Comparison of ENCODE assay signal across 7 cellular contexts in the genomic region with DNA sequence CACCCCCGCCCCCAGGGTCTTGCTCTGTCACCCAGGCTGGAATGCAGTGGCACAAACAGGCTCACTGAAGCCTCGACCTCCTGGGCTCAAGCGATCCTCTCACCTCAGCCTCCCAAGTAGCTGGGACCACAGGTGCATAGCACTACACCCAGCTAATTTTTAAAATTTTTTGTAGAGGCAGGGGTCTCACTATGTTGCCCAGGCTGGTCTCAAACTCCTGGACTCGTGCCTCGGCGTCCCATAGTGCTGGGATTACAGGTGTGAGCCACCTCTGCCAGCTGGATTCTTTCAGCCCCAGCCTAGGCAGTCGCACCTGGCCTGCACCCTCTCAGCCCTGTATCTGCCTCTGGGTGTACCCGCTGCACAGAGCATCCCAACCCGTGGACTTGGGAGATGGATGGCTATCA.
DNase-seq lines count a peak whose midpoint lies in the region; ATAC-seq and TF ChIP-seq lines count a peak whose summit lies in the region.
"Not testable (repeated sequence)": the region's sequence is repeated elsewhere in the genome, so short reads cannot be mapped to it uniquely, and the experiment has no call there.

No MANE protein-coding gene starts in this region.

- dilution Hi-C loops in IMR-90 (cut with HindIII; ENCODE audit: low sequenced_read_pairs, unreplicated experiment): not testable (repeated sequence)

- not testable (repeated sequence) for H3K36me3 Mint-ChIP-seq in mesothelial cell of epicardium; osteocyte (ENCODE audit: unreplicated experiment)

- not testable (repeated sequence) for H3K23ac ChIP-seq in IMR-90 (ENCODE audit: low read depth, low read length)

- H2BK5ac ChIP-seq in IMR-90 (ENCODE audit: low read depth, low read length, poor library complexity, severe bottlenecking): not testable (repeated sequence)

- peak overlapping the region; percentile 8; the same call in 1 of the 2 replicates for H4K91ac ChIP-seq in IMR-90 (ENCODE audit: insufficient read depth, low read depth, low read length)

- H3K4me1 ChIP-seq in IMR-90 (ENCODE audit: control insufficient read depth, insufficient read depth, low read length) (peaks cover 29% of the 10 kb centered on the region), right cardiac atrium (ENCODE audit: control insufficient read depth, insufficient read depth, low read length) (peaks cover 24% of the 10 kb centered on the region), spleen (peaks cover 13 to 65% (median 50%) of the 10 kb centered on the region in 6 donors), tibial nerve (peaks cover 0 to 88% (median 66%) of the 10 kb centered on the region in 4 donors)

- not testable (repeated sequence) for H3K9me3 Mint-ChIP-seq in mesothelial cell of epicardium; osteocyte (ENCODE audit: unreplicated experiment)

- not testable (repeated sequence) for H4K20me1 ChIP-seq in IMR-90 (ENCODE audit: insufficient read depth, low read length)

- H3K27ac ChIP-seq in IMR-90 (ENCODE audit: insufficient read depth, low read length) (peak overlapping the region; percentile 95; the same call in 1 of the 2 replicates), coronary artery (peak overlapping the region; percentile 69 to 93), right cardiac atrium (ENCODE audit: low read length) (peak overlapping the region; percentile 90), spleen (peak overlapping the region in 5 of 8 donors; percentile 5 to 50 (median 35)), tibial nerve (peak overlapping the region; percentile 73 to 93 (median 88))

- intact Hi-C loops in IMR-90 (cut with micrococcal nuclease); spleen (cut with DNase I; ENCODE audit: low total_unique reads): not testable (repeated sequence)
- intact Hi-C loops in right cardiac atrium (cut with DNase I): loop anchor here in 2 of 4 donors (10.0 kb wide), 2 partner anchors 526 to 586 kb away; no protein-coding TSS in a partner anchor

- peak overlapping the region; percentile 82 for H3K27ac Mint-ChIP-seq in mesothelial cell of epicardium
- H3K27ac Mint-ChIP-seq in osteocyte (ENCODE audit: unreplicated experiment): peak overlapping the region; percentile 65

- peaks cover 18% of the 10 kb centered on the region for H3K9me1 ChIP-seq in IMR-90 (ENCODE audit: insufficient read depth, low read length)

- H3K9me3 ChIP-seq in IMR-90 (ENCODE audit: control insufficient read depth, insufficient read depth, low read length); right cardiac atrium (ENCODE audit: control insufficient read depth, low read length); spleen; tibial nerve: not testable (repeated sequence)

- not testable (repeated sequence) for ATAC-seq in IMR-90 (ENCODE audit: low read depth); right cardiac atrium

- H3K79me1 ChIP-seq in IMR-90 (ENCODE audit: low read depth in 1 of 2, low read length in 2 of 2): not testable (repeated sequence)

- H4K5ac ChIP-seq in IMR-90 (ENCODE audit: low read depth, low read length): peak overlapping the region; percentile 35; the same call in 1 of the 2 replicates

- in situ Hi-C loops in IMR-90 (cut with MboI; ENCODE audit: low sequenced_read_pairs): not testable (repeated sequence)

- H3K9ac ChIP-seq in IMR-90 (ENCODE audit: low read depth, low read length): not testable (repeated sequence)

- DNase-seq in IMR-90; coronary artery (ENCODE audit: low spot score); mesothelial cell of epicardium (ENCODE audit: low spot score in 2 of 2, unreplicated experiment in 2 of 2); osteocyte (ENCODE audit: extremely low spot score, unreplicated experiment); spleen; tibial nerve (ENCODE audit: low spot score in 2 of 2): not testable (repeated sequence)
- DNase-seq in right cardiac atrium: peak in 1 of 3 donors; percentile 51

- not testable (repeated sequence) for TF ChIP-seq EP300 in tibial nerve (IDR thresholded peaks at IDR 0.05)

- H3K4me1 Mint-ChIP-seq in mesothelial cell of epicardium: peaks cover 30% of the 10 kb centered on the region
- peaks cover 68% of the 10 kb centered on the region for H3K4me1 Mint-ChIP-seq in osteocyte (ENCODE audit: unreplicated experiment)

- H2BK15ac ChIP-seq in IMR-90 (ENCODE audit: low read depth, low read length): not testable (repeated sequence)

- peak overlapping the region; percentile 47; the same call in 1 of the 2 replicates for H3K18ac ChIP-seq in IMR-90 (ENCODE audit: low read depth, low read length)

- POLR2A ChIA-PET in IMR-90 (lab: Charles Lee; ENCODE audit: unreplicated experiment): not testable (repeated sequence)

- not testable (repeated sequence) for H3K27me3 ChIP-seq in IMR-90 (ENCODE audit: control insufficient read depth, insufficient read depth, low read length); right cardiac atrium (ENCODE audit: control insufficient read depth, insufficient read depth); spleen (replicated peaks in 1 of 7); tibial nerve

- H2AK5ac ChIP-seq in IMR-90 (ENCODE audit: low read depth, low read length): peak overlapping the region; percentile 74; the same call in 1 of the 2 replicates

- peak overlapping the region; percentile 17 for H2AK9ac ChIP-seq in IMR-90 (replicated peaks; ENCODE audit: low read depth, low read length, poor library complexity)

- not testable (repeated sequence) for H3K4me3 Mint-ChIP-seq in mesothelial cell of epicardium; osteocyte (ENCODE audit: unreplicated experiment)

- not testable (repeated sequence) for BruUV-seq in IMR-90 (replicated peaks; lab: Mats Ljungman, UMichigan)

- peak overlapping the region; percentile 79 for H2BK20ac ChIP-seq in IMR-90 (ENCODE audit: low read depth, low read length)

- not testable (repeated sequence) for H3K36me3 ChIP-seq in IMR-90 (ENCODE audit: control insufficient read depth, insufficient read depth, low read length); spleen; tibial nerve

- H2BK120ac ChIP-seq in IMR-90 (ENCODE audit: low read depth, low read length): peak overlapping the region; percentile 74

- H3K27me3 Mint-ChIP-seq in mesothelial cell of epicardium (ENCODE audit: low read depth); osteocyte (ENCODE audit: unreplicated experiment): not testable (repeated sequence)

- CTCF ChIA-PET in IMR-90 (lab: Yijun Ruan, JAX): not testable (repeated sequence)

- peak overlapping the region; percentile 82 for H3K4ac ChIP-seq in IMR-90 (ENCODE audit: low read depth, low read length)

- not testable (repeated sequence) for H3K14ac ChIP-seq in IMR-90 (replicated peaks; ENCODE audit: low read depth, low read length)

- not testable (repeated sequence) for TF ChIP-seq CTCF in IMR-90 (conservative IDR thresholded peaks at IDR 0.05; ENCODE audit: low read depth, low read length); coronary artery (IDR thresholded peaks at IDR 0.05); mesothelial cell of epicardium (IDR thresholded peaks at IDR 0.05; ENCODE audit: unreplicated experiment); osteocyte (IDR thresholded peaks at IDR 0.05); spleen (IDR thresholded peaks at IDR 0.05 in 8 of 11, conservative IDR thresholded peaks at IDR 0.05 in 3 of 11); tibial nerve (IDR thresholded peaks at IDR 0.05)

- 75% methylated on average over 4 of the region's 9 CpGs; no CpG with 5 or more reads in 1 of the 2 experiments for WGBS in IMR-90 (ENCODE audit: extremely low coverage in 2 of 2, insufficient read length in 1 of 2), 2 experiments
- WGBS in right cardiac atrium: 93% methylated on average over 9 of the region's 9 CpGs
- WGBS in spleen, 5 donors: 79 to 87% (median 84%) methylated on average over 6 to 9 of the region's 9 CpGs
- WGBS in tibial nerve, 2 donors: 80 to 84% methylated on average over 9 of the region's 9 CpGs

- TF ChIP-seq POLR2A in IMR-90 (IDR thresholded peaks at IDR 0.05; ENCODE audit: low read depth, low read length); spleen (IDR thresholded peaks at IDR 0.05); tibial nerve (IDR thresholded peaks at IDR 0.05): not testable (repeated sequence)

- not testable (repeated sequence) for H3K56ac ChIP-seq in IMR-90 (ENCODE audit: extremely low read depth, insufficient read depth, low read length)

- not testable (repeated sequence) for TF ChIP-seq RAD21 in IMR-90 (IDR thresholded peaks at IDR 0.05; ENCODE audit: low read length)

- H3K4me2 ChIP-seq in IMR-90 (ENCODE audit: low read depth, low read length): not testable (repeated sequence)

- H3K4me3 ChIP-seq in IMR-90 (ENCODE audit: insufficient read depth, low read depth, low read length); coronary artery; right cardiac atrium (ENCODE audit: low read length); spleen; tibial nerve: not testable (repeated sequence)

- peak overlapping the region in 1 of 2 experiments; percentile 53; a peak in 1 of 4 replicates for H4K8ac ChIP-seq in IMR-90 (ENCODE audit: low read depth in 2 of 2, low read length in 2 of 2)

- peak overlapping the region; percentile 83 for H2AFZ ChIP-seq in IMR-90 (replicated peaks; ENCODE audit: low read length, poor library complexity)

Comparison
In these comparisons a context has a peak if more than half of its experiments do, and no peak if none do; other contexts are left out.
1. H3K27ac ChIP-seq: peak in every context shown above with its lines; median percentile 95 in IMR-90; 90 in right cardiac atrium; 88 in tibial nerve; 81 in coronary artery; 35 in spleen.